19 cellular contexts compared by ENCODE assay signal in the genomic region with DNA sequence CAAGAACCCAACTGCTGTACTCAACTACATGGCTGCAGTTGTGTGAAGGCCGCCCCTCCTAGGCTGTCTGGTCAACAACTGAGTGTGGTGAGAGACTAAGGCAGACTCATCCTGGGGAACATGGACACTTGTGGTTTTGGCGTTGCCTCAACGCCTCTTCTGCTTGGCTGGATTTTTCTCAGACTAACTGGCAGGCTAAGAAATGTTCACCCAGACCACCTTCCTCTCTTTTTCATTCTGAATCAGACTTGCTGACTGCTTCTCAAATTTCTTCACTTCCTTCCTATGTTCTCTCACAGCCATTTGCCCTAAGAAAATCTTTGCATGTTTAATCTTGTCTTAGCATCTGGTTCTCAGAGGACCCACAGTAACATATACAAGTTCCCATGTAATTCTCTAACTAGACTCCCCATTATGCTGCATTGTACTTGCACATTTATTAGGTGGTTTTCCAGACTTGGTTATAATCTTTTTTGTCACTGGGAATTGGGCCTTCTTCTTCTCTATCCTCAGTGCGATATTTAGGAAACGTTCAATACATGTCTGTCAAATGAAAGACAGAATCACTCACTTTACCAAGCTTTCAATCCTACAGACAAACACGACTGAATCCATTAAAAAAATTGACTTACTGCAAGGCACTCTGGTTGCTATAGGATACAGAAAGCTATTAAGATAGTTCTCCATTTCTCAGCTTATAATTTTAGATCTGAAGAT.
DNase-seq lines count a peak whose midpoint lies in the region; ATAC-seq and TF ChIP-seq lines count a peak whose summit lies in the region.
"Had no signal": no experiment of that assay in that cellular context is flagged by ENCODE, and none has a peak within 500 bp of the region (broad histone marks: within the 10 kb centered on the region; RNA-seq: fewer than 3 reads in every experiment).

No MANE protein-coding gene starts in this region.

- peak; percentile 53 to 60 for DNase-seq in Kasumi-1 (lab: John Stamatoyannopoulos, UW)
- DNase-seq in astrocyte of the cerebellum (ENCODE audit: low read depth): peak; percentile 4
- DNase-seq in myocyte (ENCODE audit: low read depth): peak; percentile 51
- no peak for DNase-seq in left colon
- DNase-seq in OCI-M2 (lab: John Stamatoyannopoulos, UW; ENCODE audit: unreplicated experiment): no peak
- no peak for DNase-seq in WERI-Rb-1
- no peak for DNase-seq in HuH-7 (ENCODE audit: low spot score)
- DNase-seq: activated CD4-positive, CD25-positive, alpha-beta regulatory T cell treated with anti-CD3 and anti-CD28 coated beads, Interleukin-2, amount 50 U/mL, for 72 hours; activated CD8-positive, alpha-beta memory T cell treated with anti-CD3 and anti-CD28 coated beads, Interleukin-2, amount 50 U/mL, for 48 hours; activated naive CD4-positive, alpha-beta T cell treated with anti-CD3 and anti-CD28 coated beads, Interleukin-2, amount 50 U/mL, for 16 hours; central memory CD4-positive, alpha-beta T cell; HFFc6; NCI-H446 treated with DMSO at 0.1 percent for 48 hours; PC-9; T-cell; tibial artery had no signal

- in situ Hi-C loops in astrocyte of the cerebellum (cut with HindIII; ENCODE audit: low sequenced_read_pairs): no loop called here

- H3K9me3 ChIP-seq in WERI-Rb-1 (ENCODE audit: severe bottlenecking): no peaks in the 10 kb centered on the region
- H3K9me3 ChIP-seq: prostate gland, tibial artery had no signal

- H3K27ac ChIP-seq in WERI-Rb-1: no peak overlapping the region
- H3K27ac ChIP-seq: C4-2B, PC-9, prostate gland, tibial artery had no signal

- no peaks in the 10 kb centered on the region for H3K36me3 ChIP-seq in WERI-Rb-1
- H3K36me3 ChIP-seq: prostate gland, tibial artery had no signal

- H3K4me3 ChIP-seq in astrocyte of the cerebellum (ENCODE audit: low read depth, low read length) (no peak overlapping the region), WERI-Rb-1 (ENCODE audit: low read depth, low read length) (no peak overlapping the region)
- H3K4me3 ChIP-seq: PC-9, prostate gland, tibial artery had no signal

- ATAC-seq in GM19351 (IDR thresholded peaks at IDR 0.05; ENCODE audit: unreplicated experiment) (peak; percentile 47), left colon (no peak)
- ATAC-seq: T-cell had no signal

- TF ChIP-seq CTCF in astrocyte of the cerebellum (IDR thresholded peaks at IDR 0.05; ENCODE audit: low read depth, low read length, missing control alignments) (no peak), WERI-Rb-1 (IDR thresholded peaks at IDR 0.05; ENCODE audit: low read depth, low read length) (no peak)

- H3K27me3 ChIP-seq in WERI-Rb-1 (ENCODE audit: insufficient read depth, low read depth, severe bottlenecking): no peaks in the 10 kb centered on the region
- H3K27me3 ChIP-seq: tibial artery had no signal

- intact Hi-C loops in left colon (cut with DNase I, micrococcal nuclease): no loop called here

Comparison
In these comparisons a context has a peak if more than half of its experiments do, and no peak if none do; other contexts are left out.
1. DNase-seq: peak in Kasumi-1 (2 of 2), astrocyte of the cerebellum (single experiment) and myocyte (single experiment); none in left colon (0 of 2), OCI-M2 (single experiment), WERI-Rb-1 (single experiment) and HuH-7 (single experiment).